ENCODE assay signal across 35 cellular contexts in the genomic region with DNA sequence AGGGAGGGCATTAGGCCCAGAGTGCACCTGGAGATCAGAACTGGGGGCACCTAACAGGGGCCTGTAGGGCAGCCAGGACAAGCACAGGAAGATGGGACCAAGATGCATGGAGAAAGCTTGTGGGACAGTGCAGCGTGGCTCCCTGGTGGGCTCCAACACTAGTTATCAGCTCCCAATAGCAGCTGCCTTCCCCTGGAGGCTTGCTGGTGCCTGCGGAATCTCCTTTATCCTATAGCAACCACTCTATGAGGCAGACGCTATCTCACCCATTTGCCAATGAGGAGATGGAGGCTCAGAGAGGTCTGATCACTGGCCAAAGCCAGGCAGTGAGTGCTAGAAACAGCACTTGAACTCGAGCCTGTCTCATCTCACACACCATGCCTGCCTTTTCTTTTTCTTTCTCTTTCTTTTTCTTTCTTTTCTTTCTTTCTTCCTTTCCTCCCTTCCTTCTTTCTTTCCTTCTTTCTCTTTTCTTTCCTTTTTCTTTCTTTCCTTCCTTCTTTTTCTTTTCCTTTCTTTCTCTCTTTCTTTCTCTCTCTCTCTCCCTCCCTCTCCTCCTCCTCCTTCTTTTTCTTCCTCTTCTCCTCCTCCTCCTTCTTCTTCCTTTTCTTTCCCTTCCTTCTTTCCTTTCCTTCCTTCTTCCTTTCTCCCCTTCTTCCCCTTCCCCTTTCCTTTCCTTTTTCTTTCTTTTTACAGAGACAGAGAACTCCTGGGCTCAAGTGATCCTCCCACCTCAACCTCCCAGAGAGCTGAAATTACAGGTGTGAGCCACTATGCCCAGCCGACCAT. TPM values are rescaled to one million over a fixed set of nuclear protein-coding genes. Genes with fewer than 3 reads are reported as not detected.
"Had no signal": no experiment of that assay in that cellular context is flagged by ENCODE, and none has a peak within 500 bp of the region (broad histone marks: within the 10 kb centered on the region; RNA-seq: fewer than 3 reads in every experiment).

No MANE protein-coding gene starts in this region.

- H3K27ac Mint-ChIP-seq: activated CD4-positive, alpha-beta T cell treated with anti-CD3 and anti-CD28 coated beads for 36 hours; activated CD4-positive, alpha-beta T cell treated with anti-CD3 and anti-CD28 coated beads, Interleukin-2, amount 10 ng/mL, durations not matched to agents 7 days and 5 days; activated CD8-positive, alpha-beta memory T cell treated with anti-CD3 and anti-CD28 coated beads, Interleukin-2, amount 10 ng/mL, durations not matched to agents 7 days and 5 days; activated naive CD8-positive, alpha-beta T cell treated with anti-CD3 and anti-CD28 coated beads for 36 hours; activated T-cell treated with anti-CD3 and anti-CD28 coated beads, Interleukin-2, amount 50 U/mL, for 72 hours; activated T-helper 17 cell treated with anti-CD3 and anti-CD28 coated beads, Interleukin-2, amount 50 U/mL, for 72 hours; T-helper 1 cell treated with Interleukin-12 subunit alpha and Interleukin-12 subunit beta and Interleukin-4 antibody, amounts not matched to agents 30 μg/mL and 1 μg/mL, for 36 hours; T-helper 2 cell treated with Interferon-gamma antibody and Interleukin-4, amounts not matched to agents 5 μg/mL and 100 μg/mL, for 36 hours had no signal

- H3K9me3 Mint-ChIP-seq: activated CD4-positive, alpha-beta T cell treated with anti-CD3 and anti-CD28 coated beads, Interleukin-2, amount 10 ng/mL, durations not matched to agents 7 days and 5 days; activated naive CD8-positive, alpha-beta T cell treated with anti-CD3 and anti-CD28 coated beads for 36 hours; activated T-cell treated with anti-CD3 and anti-CD28 coated beads, Interleukin-2, amount 50 U/mL, for 72 hours; activated T-helper 17 cell treated with anti-CD3 and anti-CD28 coated beads, Interleukin-2, amount 50 U/mL, for 72 hours; central memory CD8-positive, alpha-beta T cell; T-helper 1 cell treated with Interleukin-12 subunit alpha and Interleukin-12 subunit beta and Interleukin-4 antibody, amounts not matched to agents 30 μg/mL and 1 μg/mL, for 36 hours; T-helper 2 cell treated with Interferon-gamma antibody and Interleukin-4, amounts not matched to agents 5 μg/mL and 100 μg/mL, for 36 hours had no signal

- H3K36me3 Mint-ChIP-seq: activated CD8-positive, alpha-beta memory T cell treated with anti-CD3 and anti-CD28 coated beads, Interleukin-2, amount 10 ng/mL, durations not matched to agents 7 days and 5 days; activated naive CD8-positive, alpha-beta T cell treated with anti-CD3 and anti-CD28 coated beads for 36 hours had no signal

- FAIRE-seq: TTC549 had no signal

- ATAC-seq: activated CD4-positive, alpha-beta T cell treated with anti-CD3 and anti-CD28 coated beads for 36 hours; activated CD4-positive, CD25-positive, alpha-beta regulatory T cell treated with anti-CD3 and anti-CD28 coated beads, Interleukin-2, amount 50 U/mL, for 24 hours; activated CD8-positive, alpha-beta memory T cell treated with anti-CD3 and anti-CD28 coated beads, Interleukin-2, amount 10 ng/mL, durations not matched to agents 7 days and 5 days; activated T-cell treated with anti-CD3 and anti-CD28 coated beads, Interleukin-2, amount 50 U/mL, for 72 hours; activated T-helper 17 cell treated with anti-CD3 and anti-CD28 coated beads, Interleukin-2, amount 50 U/mL, for 72 hours; Panc1 had no signal

- H3K36me3 ChIP-seq: cardiac muscle cell, SJCRH30 had no signal

- H3K27ac ChIP-seq: cardiac muscle cell, SJCRH30, SK-N-MC had no signal

- DNase-seq: activated CD4-positive, alpha-beta T cell treated with anti-CD3 and anti-CD28 coated beads for 36 hours; activated CD4-positive, alpha-beta T cell treated with anti-CD3 and anti-CD28 coated beads, Interleukin-2, amount 10 ng/mL, durations not matched to agents 7 days and 5 days; activated CD4-positive, alpha-beta T cell treated with anti-CD3 and anti-CD28 coated beads, Interleukin-2, amount 50 U/mL, for 48 hours; activated CD8-positive, alpha-beta memory T cell treated with anti-CD3 and anti-CD28 coated beads for 24 hours; activated CD8-positive, alpha-beta memory T cell treated with anti-CD3 and anti-CD28 coated beads, Interleukin-2, amount 10 ng/mL, durations not matched to agents 7 days and 5 days; activated CD8-positive, alpha-beta memory T cell treated with anti-CD3 and anti-CD28 coated beads, Interleukin-2, amount 50 U/mL, for 48 hours; activated effector memory CD4-positive, alpha-beta T cell treated with anti-CD3 and anti-CD28 coated beads, Interleukin-2, amount 50 U/mL, for 16 hours; activated naive CD4-positive, alpha-beta T cell; activated naive CD4-positive, alpha-beta T cell treated with anti-CD3 and anti-CD28 coated beads, Interleukin-2, amount 50 U/mL, for 16 hours; activated naive CD8-positive, alpha-beta T cell treated with anti-CD3 and anti-CD28 coated beads for 36 hours; activated T-cell treated with anti-CD3 and anti-CD28 coated beads, Interleukin-2, amount 50 U/mL, for 72 hours; amniotic stem cell; aorta; NCI-H1048; NCI-H1105 treated with DMSO at 0.1 percent for 48 hours; NCI-H1436; NCI-H1694 treated with DMSO at 0.1 percent for 48 hours; NCI-H2029; NCI-H345; NCI-H524 treated with DMSO at 0.1 percent for 48 hours; SHP77; SJCRH30 had no signal

- H3K4me1 ChIP-seq: SJCRH30 had no signal

- H3K4me1 Mint-ChIP-seq: activated CD4-positive, alpha-beta T cell treated with anti-CD3 and anti-CD28 coated beads for 36 hours; activated CD4-positive, alpha-beta T cell treated with anti-CD3 and anti-CD28 coated beads, Interleukin-2, amount 10 ng/mL, durations not matched to agents 7 days and 5 days; activated CD8-positive, alpha-beta memory T cell treated with anti-CD3 and anti-CD28 coated beads, Interleukin-2, amount 10 ng/mL, durations not matched to agents 7 days and 5 days; activated naive CD8-positive, alpha-beta T cell treated with anti-CD3 and anti-CD28 coated beads for 36 hours; activated T-helper 17 cell treated with anti-CD3 and anti-CD28 coated beads, Interleukin-2, amount 50 U/mL, for 72 hours; central memory CD8-positive, alpha-beta T cell had no signal

- H3K9me3 ChIP-seq: SJCRH30 had no signal

- H3K4me3 ChIP-seq: cardiac muscle cell, SJCRH30, SK-N-MC had no signal

- H3K4me3 Mint-ChIP-seq: activated CD4-positive, alpha-beta T cell treated with anti-CD3 and anti-CD28 coated beads for 36 hours; activated CD4-positive, alpha-beta T cell treated with anti-CD3 and anti-CD28 coated beads, Interleukin-2, amount 10 ng/mL, durations not matched to agents 7 days and 5 days; activated CD8-positive, alpha-beta memory T cell treated with anti-CD3 and anti-CD28 coated beads, Interleukin-2, amount 10 ng/mL, durations not matched to agents 7 days and 5 days; activated naive CD8-positive, alpha-beta T cell treated with anti-CD3 and anti-CD28 coated beads for 36 hours; activated T-cell treated with anti-CD3 and anti-CD28 coated beads, Interleukin-2, amount 50 U/mL, for 72 hours; activated T-helper 17 cell treated with anti-CD3 and anti-CD28 coated beads, Interleukin-2, amount 50 U/mL, for 72 hours; central memory CD8-positive, alpha-beta T cell; T-helper 1 cell treated with Interleukin-12 subunit alpha and Interleukin-12 subunit beta and Interleukin-4 antibody, amounts not matched to agents 30 μg/mL and 1 μg/mL, for 36 hours; T-helper 2 cell treated with Interferon-gamma antibody and Interleukin-4, amounts not matched to agents 5 μg/mL and 100 μg/mL, for 36 hours had no signal

- H3K27me3 Mint-ChIP-seq: activated CD4-positive, alpha-beta T cell treated with anti-CD3 and anti-CD28 coated beads, Interleukin-2, amount 10 ng/mL, durations not matched to agents 7 days and 5 days; activated naive CD8-positive, alpha-beta T cell treated with anti-CD3 and anti-CD28 coated beads for 36 hours had no signal

- H3K27me3 ChIP-seq: cardiac muscle cell, SJCRH30 had no signal

RNA-seq across cellular contexts. Expression of a gene that starts 16.1 kb away (rescaled TPM):
- total RNA-seq: activated CD4-positive, alpha-beta T cell treated with anti-CD3 and anti-CD28 coated beads for 36 hours; activated CD4-positive, alpha-beta T cell treated with anti-CD3 and anti-CD28 coated beads, Interleukin-2, amount 10 ng/mL, durations not matched to agents 7 days and 5 days; activated CD8-positive, alpha-beta memory T cell treated with anti-CD3 and anti-CD28 coated beads, Interleukin-2, amount 10 ng/mL, durations not matched to agents 7 days and 5 days; activated naive CD8-positive, alpha-beta T cell treated with anti-CD3 and anti-CD28 coated beads for 36 hours; activated T-cell treated with anti-CD3 and anti-CD28 coated beads, Interleukin-2, amount 50 U/mL, for 72 hours; activated T-helper 17 cell treated with anti-CD3 and anti-CD28 coated beads, Interleukin-2, amount 50 U/mL, for 72 hours; aorta; chondrocyte; MCF 10A; SJCRH30 had no signal
- polyA plus RNA-seq: aorta had no signal

RNA-seq across cellular contexts. Expression of a gene that starts 25.0 kb away (rescaled TPM):
- total RNA-seq: activated CD4-positive, alpha-beta T cell treated with anti-CD3 and anti-CD28 coated beads for 36 hours; activated CD4-positive, alpha-beta T cell treated with anti-CD3 and anti-CD28 coated beads, Interleukin-2, amount 10 ng/mL, durations not matched to agents 7 days and 5 days; activated naive CD8-positive, alpha-beta T cell treated with anti-CD3 and anti-CD28 coated beads for 36 hours; activated T-cell treated with anti-CD3 and anti-CD28 coated beads, Interleukin-2, amount 50 U/mL, for 72 hours; activated T-helper 17 cell treated with anti-CD3 and anti-CD28 coated beads, Interleukin-2, amount 50 U/mL, for 72 hours; MCF 10A; NCI-H460; RPMI7951; SJCRH30 had no signal

RNA-seq across cellular contexts. Expression of a gene that starts 49.7 kb away (rescaled TPM):
- total RNA-seq: activated CD4-positive, alpha-beta T cell treated with anti-CD3 and anti-CD28 coated beads for 36 hours; activated CD4-positive, alpha-beta T cell treated with anti-CD3 and anti-CD28 coated beads, Interleukin-2, amount 10 ng/mL, durations not matched to agents 7 days and 5 days; activated CD8-positive, alpha-beta memory T cell treated with anti-CD3 and anti-CD28 coated beads, Interleukin-2, amount 10 ng/mL, durations not matched to agents 7 days and 5 days; activated naive CD8-positive, alpha-beta T cell treated with anti-CD3 and anti-CD28 coated beads for 36 hours; activated T-cell treated with anti-CD3 and anti-CD28 coated beads, Interleukin-2, amount 50 U/mL, for 72 hours; activated T-helper 17 cell treated with anti-CD3 and anti-CD28 coated beads, Interleukin-2, amount 50 U/mL, for 72 hours; aorta; cardiac muscle cell; chondrocyte; MCF 10A; NCI-H460; RPMI7951; SJCRH30 had no signal
- polyA plus RNA-seq: aorta, cardiac muscle cell had no signal

RNA-seq across cellular contexts. Expression of a gene that starts 52.9 kb away (rescaled TPM):
- total RNA-seq: activated CD4-positive, alpha-beta T cell treated with anti-CD3 and anti-CD28 coated beads for 36 hours; activated CD4-positive, alpha-beta T cell treated with anti-CD3 and anti-CD28 coated beads, Interleukin-2, amount 10 ng/mL, durations not matched to agents 7 days and 5 days; activated CD8-positive, alpha-beta memory T cell treated with anti-CD3 and anti-CD28 coated beads, Interleukin-2, amount 10 ng/mL, durations not matched to agents 7 days and 5 days; activated naive CD8-positive, alpha-beta T cell treated with anti-CD3 and anti-CD28 coated beads for 36 hours; MCF 10A; RPMI7951; SJCRH30 had no signal
